10 cellular contexts compared by ENCODE assay signal in genomic region chr19:53927745-53928144, GRCh38. TPM values are rescaled to one million over a fixed set of nuclear protein-coding genes. Genes with fewer than 3 reads are reported as not detected.
A peak's percentile ranks its signal among the peaks of the same experiment; 100 is the strongest.
DNase-seq lines count a peak whose midpoint lies in the region; ATAC-seq and TF ChIP-seq lines count a peak whose summit lies in the region.
"Had no signal": no experiment of that assay in that cellular context is flagged by ENCODE, and none has a peak within 500 bp of the region (broad histone marks: within the 10 kb centered on the region; RNA-seq: fewer than 3 reads in every experiment).

No MANE protein-coding gene starts in this region.

- BruUV-seq in mammary epithelial cell (replicated peaks; lab: Mats Ljungman, UMichigan) = no TSS peak

- ATAC-seq in stimulated activated effector memory CD8-positive, alpha-beta T cell treated with anti-CD3 and anti-CD28 coated beads, Interleukin-12 subunit alpha, Interleukin-12 subunit beta, amount 100 ng/mL, for 72 hours = no peak

- H3K27ac ChIP-seq in mammary epithelial cell (ENCODE audit: insufficient read depth, low read depth, low read length) = no peak overlapping the region
- H3K27ac ChIP-seq: BLaER1 had no signal

- no peak overlapping the region for H3K4me3 ChIP-seq in mammary epithelial cell (replicated peaks in 1 of 3; ENCODE audit: insufficient read depth in 1 of 3, low read depth in 2 of 3, low read length in 3 of 3)
- H3K4me3 ChIP-seq: BLaER1 had no signal

- in situ Hi-C loops in mammary epithelial cell (cut with MboI; ENCODE audit: low sequenced_read_pairs in 2 of 2) = no loop called here

- H3K4me2 ChIP-seq in mammary epithelial cell (ENCODE audit: insufficient read depth, low read depth, low read length) = no peak overlapping the region
- H3K4me2 ChIP-seq: BLaER1 had no signal

- intact Hi-C loops in mammary epithelial cell (cut with micrococcal nuclease) = no loop called here

- H3K27ac Mint-ChIP-seq in progenitor cell of endocrine pancreas = no peak overlapping the region
- no peak overlapping the region for H3K27ac Mint-ChIP-seq in stimulated activated effector memory CD8-positive, alpha-beta T cell treated with anti-CD3 and anti-CD28 coated beads, Interleukin-12 subunit alpha, Interleukin-12 subunit beta, amount 100 ng/mL, for 72 hours

- dilution Hi-C loops in mammary epithelial cell (cut with HindIII; ENCODE audit: low sequenced_read_pairs) = no loop called here

- no peaks in the 10 kb centered on the region for H4K20me1 ChIP-seq in mammary epithelial cell (ENCODE audit: insufficient read depth, low read length)
- H4K20me1 ChIP-seq: BLaER1 had no signal

- no peaks in the 10 kb centered on the region for H3K4me1 Mint-ChIP-seq in progenitor cell of endocrine pancreas (ENCODE audit: low read depth)
- H3K4me1 Mint-ChIP-seq in stimulated activated effector memory CD8-positive, alpha-beta T cell treated with anti-CD3 and anti-CD28 coated beads, Interleukin-12 subunit alpha, Interleukin-12 subunit beta, amount 100 ng/mL, for 72 hours = no peaks in the 10 kb centered on the region

- H3K4me3 Mint-ChIP-seq in progenitor cell of endocrine pancreas (ENCODE audit: low read depth) = no peak overlapping the region
- H3K4me3 Mint-ChIP-seq in stimulated activated effector memory CD8-positive, alpha-beta T cell treated with anti-CD3 and anti-CD28 coated beads, Interleukin-12 subunit alpha, Interleukin-12 subunit beta, amount 100 ng/mL, for 72 hours = no peak overlapping the region

- H3K9ac ChIP-seq in mammary epithelial cell (ENCODE audit: insufficient read depth, low read length) = no peak overlapping the region
- H3K9ac ChIP-seq: BLaER1 had no signal

- no peaks in the 10 kb centered on the region for H3K36me3 ChIP-seq in mammary epithelial cell (ENCODE audit: insufficient read depth, low read length)
- H3K36me3 ChIP-seq: BLaER1 had no signal

- DNase-seq in activated CD8-positive, alpha-beta memory T cell treated with anti-CD3 and anti-CD28 coated beads, Interleukin-2, amount 50 U/mL, for 4 hours = peak; percentile 27
- DNase-seq in activated CD8-positive, alpha-beta memory T cell treated with anti-CD3 and anti-CD28 coated beads, Interleukin-2, amount 50 U/mL, for 48 hours = no peak
- DNase-seq in NOMO-1 treated with dmso at 0.1 percent for 144 hours (lab: John Stamatoyannopoulos, UW; ENCODE audit: unreplicated experiment) (peak; percentile 34), mammary epithelial cell (peak; percentile 29), progenitor cell of endocrine pancreas (ENCODE audit: low spot score, unreplicated experiment) (peak; percentile 73), DMS79 (lab: John Stamatoyannopoulos, UW) (no peak), NCI-H526 (lab: John Stamatoyannopoulos, UW) (no peak)
- no peak for DNase-seq in stimulated activated effector memory CD8-positive, alpha-beta T cell treated with anti-CD3 and anti-CD28 coated beads, Interleukin-12 subunit alpha, Interleukin-12 subunit beta, amount 100 ng/mL, for 72 hours (ENCODE audit: low spot score in 2 of 2)
- DNase-seq: glutamatergic neuron had no signal

- no peaks in the 10 kb centered on the region for H3K4me1 ChIP-seq in mammary epithelial cell (ENCODE audit: insufficient read depth, low read length)
- H3K4me1 ChIP-seq: BLaER1 had no signal

- no peaks in the 10 kb centered on the region for H3K9me3 Mint-ChIP-seq in progenitor cell of endocrine pancreas (ENCODE audit: low read depth)
- H3K9me3 Mint-ChIP-seq in stimulated activated effector memory CD8-positive, alpha-beta T cell treated with anti-CD3 and anti-CD28 coated beads, Interleukin-12 subunit alpha, Interleukin-12 subunit beta, amount 100 ng/mL, for 72 hours = peaks cover 2% of the 10 kb centered on the region

- H3K27me3 ChIP-seq in mammary epithelial cell (ENCODE audit: insufficient read depth, low read length) = no peaks in the 10 kb centered on the region
- H3K27me3 ChIP-seq: BLaER1 had no signal

- no peaks in the 10 kb centered on the region for H3K79me2 ChIP-seq in mammary epithelial cell (ENCODE audit: insufficient read depth, low read length)

- H3K36me3 Mint-ChIP-seq in progenitor cell of endocrine pancreas (ENCODE audit: insufficient read depth) = no peaks in the 10 kb centered on the region
- H3K36me3 Mint-ChIP-seq in stimulated activated effector memory CD8-positive, alpha-beta T cell treated with anti-CD3 and anti-CD28 coated beads, Interleukin-12 subunit alpha, Interleukin-12 subunit beta, amount 100 ng/mL, for 72 hours = no peaks in the 10 kb centered on the region

- no peak overlapping the region for H2AFZ ChIP-seq in mammary epithelial cell (ENCODE audit: low read depth, low read length)

- CTCF ChIA-PET in mammary epithelial cell (lab: Charles Lee; ENCODE audit: low non-redundant PET) = no interaction called here

- TF ChIP-seq CTCF in mammary epithelial cell (conservative IDR thresholded peaks at IDR 0.05 in 1 of 2, IDR thresholded peaks at IDR 0.05 in 1 of 2; ENCODE audit: extremely low read depth in 1 of 2, insufficient read depth in 1 of 2, low read depth in 1 of 2, low read length in 2 of 2) (no peak), progenitor cell of endocrine pancreas (IDR thresholded peaks at IDR 0.05; ENCODE audit: unreplicated experiment) (no peak)

- peaks cover 2% of the 10 kb centered on the region for H3K9me3 ChIP-seq in mammary epithelial cell (replicated peaks; ENCODE audit: insufficient read depth, low read length)

- WGBS in mammary epithelial cell (ENCODE audit: low coverage, missing lambda C conversion rate) = 54% methylated on average over 2 of the region's 8 CpGs

- H3K27me3 Mint-ChIP-seq in progenitor cell of endocrine pancreas = peaks cover 15% of the 10 kb centered on the region

RNA-seq across cellular contexts. Expression of gene CACNG7, which starts 18.7 kb away (rescaled TPM):
- total RNA-seq in mammary epithelial cell = not detected
- not detected for polyA plus RNA-seq in mammary epithelial cell
- polyA minus RNA-seq in mammary epithelial cell = not detected
- total RNA-seq in progenitor cell of endocrine pancreas = 0.18 TPM in 1 of 2 replicates, not detected in the other

RNA-seq across cellular contexts. Expression of gene CACNG8, which starts 35.0 kb away (rescaled TPM):
- total RNA-seq in mammary epithelial cell (not detected), progenitor cell of endocrine pancreas (0.36 and 0.40 TPM in 2 replicates)
- polyA plus RNA-seq in mammary epithelial cell = not detected
- not detected for polyA minus RNA-seq in mammary epithelial cell

RNA-seq across cellular contexts. Expression of gene PRKCG, which starts 45.7 kb away (rescaled TPM):
- not detected for total RNA-seq in mammary epithelial cell
- not detected for polyA plus RNA-seq in mammary epithelial cell
- not detected for polyA minus RNA-seq in mammary epithelial cell
- total RNA-seq in progenitor cell of endocrine pancreas = 6.5 and 8.4 TPM in 2 replicates

Comparison
In these comparisons a context has a peak if more than half of its experiments do, and no peak if none do; other contexts are left out.
1. DNase-seq: peak in activated CD8-positive, alpha-beta memory T cell treated with anti-CD3 and anti-CD28 coated beads, Interleukin-2, amount 50 U/mL, for 4 hours (single experiment), NOMO-1 treated with dmso at 0.1 percent for 144 hours (single experiment), mammary epithelial cell (single experiment) and progenitor cell of endocrine pancreas (single experiment); none in activated CD8-positive, alpha-beta memory T cell treated with anti-CD3 and anti-CD28 coated beads, Interleukin-2, amount 50 U/mL, for 48 hours (single experiment), DMS79 (single experiment), NCI-H526 (0 of 2) and stimulated activated effector memory CD8-positive, alpha-beta T cell treated with anti-CD3 and anti-CD28 coated beads, Interleukin-12 subunit alpha, Interleukin-12 subunit beta, amount 100 ng/mL, for 72 hours (0 of 2).